ENCODE assay signal across 1 cellular context in the genomic region with DNA sequence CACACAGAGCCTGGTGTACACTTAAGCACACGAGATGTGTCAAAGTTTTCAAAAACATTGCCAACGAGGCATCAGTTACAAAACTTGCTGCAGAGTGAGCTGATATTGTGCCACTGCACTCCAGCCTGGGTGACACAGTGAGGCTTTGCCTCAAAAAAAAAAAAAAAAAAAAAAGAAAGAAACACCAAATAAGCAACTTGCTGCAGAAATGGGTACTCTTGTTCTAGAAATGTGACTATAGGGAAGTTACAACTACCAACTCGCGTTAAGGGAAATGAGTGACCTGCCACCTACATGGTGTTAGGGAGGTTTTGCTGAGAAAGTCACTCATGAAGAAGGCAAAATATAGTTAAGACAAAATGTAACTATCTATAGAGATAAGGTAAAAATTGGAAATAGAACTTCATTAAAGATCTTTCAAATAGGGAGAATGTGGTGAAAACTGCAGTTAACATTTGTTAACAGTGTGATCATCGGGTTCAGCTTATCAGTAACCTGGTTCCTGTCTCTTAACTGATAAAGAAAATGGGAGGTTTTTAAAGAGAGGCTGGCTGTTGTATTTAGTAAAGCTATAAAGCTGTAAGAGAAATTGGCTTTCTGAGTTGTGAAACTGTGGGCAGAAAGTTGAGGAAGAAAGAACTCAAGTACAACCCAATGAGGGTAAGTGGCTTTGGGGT.
TF ChIP-seq lines count a peak whose summit lies in the region.

A gene (plus strand): TSS at position 600 of the 677 bp plus-strand sequence. CDS start 26,702 bp downstream, outside the sequence.

TF ChIP-seq in SK-N-SH, 30 proteins besides CTCF, POLR2A, EP300 and RAD21 (continued from another document):
- TF ChIP-seq, protein P1, sequence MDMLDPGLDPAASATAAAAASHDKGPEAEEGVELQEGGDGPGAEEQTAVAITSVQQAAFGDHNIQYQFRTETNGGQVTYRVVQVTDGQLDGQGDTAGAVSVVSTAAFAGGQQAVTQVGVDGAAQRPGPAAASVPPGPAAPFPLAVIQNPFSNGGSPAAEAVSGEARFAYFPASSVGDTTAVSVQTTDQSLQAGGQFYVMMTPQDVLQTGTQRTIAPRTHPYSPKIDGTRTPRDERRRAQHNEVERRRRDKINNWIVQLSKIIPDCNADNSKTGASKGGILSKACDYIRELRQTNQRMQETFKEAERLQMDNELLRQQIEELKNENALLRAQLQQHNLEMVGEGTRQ (IDR thresholded peaks at IDR 0.05; ENCODE audit: borderline replicate concordance, low read depth, low read length): no peak
- TF ChIP-seq TCF12 (IDR thresholded peaks at IDR 0.05) (no peak), SMC3 (IDR thresholded peaks at IDR 0.05; ENCODE audit: low read depth, low read length) (no peak), FOXM1 (IDR thresholded peaks at IDR 0.05; ENCODE audit: low read depth) (no peak), MEF2A (IDR thresholded peaks at IDR 0.05; ENCODE audit: borderline replicate concordance, low read depth) (no peak), TEAD4 (IDR thresholded peaks at IDR 0.05; ENCODE audit: borderline replicate concordance, insufficient read depth) (no peak), SIN3A (IDR thresholded peaks at IDR 0.05; ENCODE audit: borderline replicate concordance, low read depth, low read length) (no peak), GATA2 (CRISPR knock-in tag; IDR thresholded peaks at IDR 0.05) (no peak), RFX5 (IDR thresholded peaks at IDR 0.05; ENCODE audit: low read length) (no peak), RCOR1 (IDR thresholded peaks at IDR 0.05; ENCODE audit: low read length) (no peak), FOXJ3 (CRISPR knock-in tag; IDR thresholded peaks at IDR 0.05) (no peak), CHD2 (IDR thresholded peaks at IDR 0.05; ENCODE audit: low read length, partially characterized antibody) (no peak), EZH2phosphoT487 (IDR thresholded peaks at IDR 0.05; ENCODE audit: borderline replicate concordance, low read depth) (no peak), TAF1 (IDR thresholded peaks at IDR 0.05; ENCODE audit: borderline replicate concordance, low read depth, low read length) (no peak)
- TF ChIP-seq, protein P2, sequence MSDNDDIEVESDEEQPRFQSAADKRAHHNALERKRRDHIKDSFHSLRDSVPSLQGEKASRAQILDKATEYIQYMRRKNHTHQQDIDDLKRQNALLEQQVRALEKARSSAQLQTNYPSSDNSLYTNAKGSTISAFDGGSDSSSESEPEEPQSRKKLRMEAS (IDR thresholded peaks at IDR 0.05; ENCODE audit: low read depth): no peak
- TF ChIP-seq, protein P3, sequence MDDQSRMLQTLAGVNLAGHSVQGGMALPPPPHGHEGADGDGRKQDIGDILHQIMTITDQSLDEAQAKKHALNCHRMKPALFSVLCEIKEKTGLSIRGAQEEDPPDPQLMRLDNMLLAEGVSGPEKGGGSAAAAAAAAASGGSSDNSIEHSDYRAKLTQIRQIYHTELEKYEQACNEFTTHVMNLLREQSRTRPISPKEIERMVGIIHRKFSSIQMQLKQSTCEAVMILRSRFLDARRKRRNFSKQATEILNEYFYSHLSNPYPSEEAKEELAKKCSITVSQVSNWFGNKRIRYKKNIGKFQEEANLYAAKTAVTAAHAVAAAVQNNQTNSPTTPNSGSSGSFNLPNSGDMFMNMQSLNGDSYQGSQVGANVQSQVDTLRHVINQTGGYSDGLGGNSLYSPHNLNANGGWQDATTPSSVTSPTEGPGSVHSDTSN (IDR thresholded peaks at IDR 0.05): no peak
- TF ChIP-seq, protein P4, sequence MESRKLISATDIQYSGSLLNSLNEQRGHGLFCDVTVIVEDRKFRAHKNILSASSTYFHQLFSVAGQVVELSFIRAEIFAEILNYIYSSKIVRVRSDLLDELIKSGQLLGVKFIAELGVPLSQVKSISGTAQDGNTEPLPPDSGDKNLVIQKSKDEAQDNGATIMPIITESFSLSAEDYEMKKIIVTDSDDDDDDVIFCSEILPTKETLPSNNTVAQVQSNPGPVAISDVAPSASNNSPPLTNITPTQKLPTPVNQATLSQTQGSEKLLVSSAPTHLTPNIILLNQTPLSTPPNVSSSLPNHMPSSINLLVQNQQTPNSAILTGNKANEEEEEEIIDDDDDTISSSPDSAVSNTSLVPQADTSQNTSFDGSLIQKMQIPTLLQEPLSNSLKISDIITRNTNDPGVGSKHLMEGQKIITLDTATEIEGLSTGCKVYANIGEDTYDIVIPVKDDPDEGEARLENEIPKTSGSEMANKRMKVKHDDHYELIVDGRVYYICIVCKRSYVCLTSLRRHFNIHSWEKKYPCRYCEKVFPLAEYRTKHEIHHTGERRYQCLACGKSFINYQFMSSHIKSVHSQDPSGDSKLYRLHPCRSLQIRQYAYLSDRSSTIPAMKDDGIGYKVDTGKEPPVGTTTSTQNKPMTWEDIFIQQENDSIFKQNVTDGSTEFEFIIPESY (IDR thresholded peaks at IDR 0.05; ENCODE audit: borderline replicate concordance, low read depth): no peak
- TF ChIP-seq, protein P5, sequence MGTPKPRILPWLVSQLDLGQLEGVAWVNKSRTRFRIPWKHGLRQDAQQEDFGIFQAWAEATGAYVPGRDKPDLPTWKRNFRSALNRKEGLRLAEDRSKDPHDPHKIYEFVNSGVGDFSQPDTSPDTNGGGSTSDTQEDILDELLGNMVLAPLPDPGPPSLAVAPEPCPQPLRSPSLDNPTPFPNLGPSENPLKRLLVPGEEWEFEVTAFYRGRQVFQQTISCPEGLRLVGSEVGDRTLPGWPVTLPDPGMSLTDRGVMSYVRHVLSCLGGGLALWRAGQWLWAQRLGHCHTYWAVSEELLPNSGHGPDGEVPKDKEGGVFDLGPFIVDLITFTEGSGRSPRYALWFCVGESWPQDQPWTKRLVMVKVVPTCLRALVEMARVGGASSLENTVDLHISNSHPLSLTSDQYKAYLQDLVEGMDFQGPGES (IDR thresholded peaks at IDR 0.05; ENCODE audit: low read depth, low read length): no peak
